1 cellular context compared by ENCODE assay signal in genomic region chr5:111404270-111404769, GRCh38.
TF ChIP-seq lines count a peak whose summit lies in the region.

No MANE protein-coding gene starts in this region.

TF ChIP-seq in HepG2, 621 proteins besides CTCF, POLR2A, EP300 and RAD21 (continued from another document and continues in another):
- TF ChIP-seq, protein P1, sequence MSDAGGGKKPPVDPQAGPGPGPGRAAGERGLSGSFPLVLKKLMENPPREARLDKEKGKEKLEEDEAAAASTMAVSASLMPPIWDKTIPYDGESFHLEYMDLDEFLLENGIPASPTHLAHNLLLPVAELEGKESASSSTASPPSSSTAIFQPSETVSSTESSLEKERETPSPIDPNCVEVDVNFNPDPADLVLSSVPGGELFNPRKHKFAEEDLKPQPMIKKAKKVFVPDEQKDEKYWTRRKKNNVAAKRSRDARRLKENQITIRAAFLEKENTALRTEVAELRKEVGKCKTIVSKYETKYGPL (CRISPR knock-in tag; IDR thresholded peaks at IDR 0.05), result no peak
- TF ChIP-seq ATF7-NPFF (CRISPR knock-in tag; IDR thresholded peaks at IDR 0.05; ENCODE audit: low read depth) (no peak), KLF11 (CRISPR knock-in tag; IDR thresholded peaks at IDR 0.05) (no peak), CHD4 (IDR thresholded peaks at IDR 0.05; ENCODE audit: borderline replicate concordance, low read length) (no peak), MEF2D (CRISPR knock-in tag; IDR thresholded peaks at IDR 0.05) (0 out of 2 replicates have a peak, but pooled peaks have one; percentile 32), NRL (CRISPR knock-in tag; IDR thresholded peaks at IDR 0.05; ENCODE audit: borderline replicate concordance) (no peak), HMG20B (CRISPR knock-in tag; conservative IDR thresholded peaks at IDR 0.05) (peak; percentile 72), ZNF335 (CRISPR knock-in tag; IDR thresholded peaks at IDR 0.05) (no peak), SRY (CRISPR knock-in tag; IDR thresholded peaks at IDR 0.05) (no peak), HHEX (CRISPR knock-in tag; IDR thresholded peaks at IDR 0.05) (0 out of 2 replicates have a peak, but pooled peaks have one; percentile 6), ZNF432 (CRISPR knock-in tag; IDR thresholded peaks at IDR 0.05; ENCODE audit: borderline replicate concordance) (no peak), KDM1A (CRISPR knock-in tag; IDR thresholded peaks at IDR 0.05) (no peak), ZBTB7A (CRISPR knock-in tag; IDR thresholded peaks at IDR 0.05) (peak; percentile 35; the same call in 1 of the 2 replicates), SOX13 (IDR thresholded peaks at IDR 0.05) (no peak), SOX13 (CRISPR knock-in tag; conservative IDR thresholded peaks at IDR 0.05 in 1 of 2, IDR thresholded peaks at IDR 0.05 in 1 of 2) (peak in 1 of 2 experiments; percentile 74; a peak in 2 of 4 replicates), BCL3 (CRISPR knock-in tag; IDR thresholded peaks at IDR 0.05) (no peak), RBFOX2 (IDR thresholded peaks at IDR 0.05; ENCODE audit: low read depth, low read length) (no peak), ZNF547 (CRISPR knock-in tag; IDR thresholded peaks at IDR 0.05) (no peak), TCF12 (IDR thresholded peaks at IDR 0.05) (no peak), TCF12 (CRISPR knock-in tag; IDR thresholded peaks at IDR 0.05) (no peak), FOXJ3 (CRISPR knock-in tag; IDR thresholded peaks at IDR 0.05; ENCODE audit: borderline replicate concordance) (peak; percentile 87; the same call in 1 of the 2 replicates), NR2F1 (CRISPR knock-in tag; IDR thresholded peaks at IDR 0.05) (0 out of 4 replicates have a peak, but pooled peaks of 1 of the 2 experiments have one; percentile 29), PBX2 (CRISPR knock-in tag; IDR thresholded peaks at IDR 0.05) (no peak), ARNT2 (CRISPR knock-in tag; IDR thresholded peaks at IDR 0.05; ENCODE audit: low read depth) (no peak), JUNB (CRISPR knock-in tag; IDR thresholded peaks at IDR 0.05; ENCODE audit: borderline replicate concordance) (no peak), SAP130 (CRISPR knock-in tag; IDR thresholded peaks at IDR 0.05; ENCODE audit: low read depth) (peak; percentile 30; the same call in 1 of the 2 replicates), RARG (CRISPR knock-in tag; IDR thresholded peaks at IDR 0.05; ENCODE audit: low read depth) (no peak), ZNF720 (CRISPR knock-in tag; IDR thresholded peaks at IDR 0.05) (no peak), ZNF644 (CRISPR knock-in tag; IDR thresholded peaks at IDR 0.05; ENCODE audit: low read depth) (0 out of 2 replicates have a peak, but pooled peaks have one; percentile 52), ZXDC (CRISPR knock-in tag; IDR thresholded peaks at IDR 0.05) (no peak), ZSCAN22 (CRISPR knock-in tag; IDR thresholded peaks at IDR 0.05) (no peak), ATF2 (CRISPR knock-in tag; IDR thresholded peaks at IDR 0.05) (peak; percentile 67; the same call in 1 of the 2 replicates), FOSL2 (CRISPR knock-in tag; IDR thresholded peaks at IDR 0.05) (peak; percentile 41; the same call in 1 of the 2 replicates), HNF4A (CRISPR knock-in tag; IDR thresholded peaks at IDR 0.05) (peak; percentile 76), XRCC5 (optimal IDR thresholded peaks at IDR 0.05; ENCODE audit: low read length) (no peak), CBFB (CRISPR knock-in tag; IDR thresholded peaks at IDR 0.05) (no peak), RAD51 (IDR thresholded peaks at IDR 0.05; ENCODE audit: borderline replicate concordance) (no peak), KLF9 (CRISPR knock-in tag; IDR thresholded peaks at IDR 0.05; ENCODE audit: low read depth) (no peak), ZGPAT (CRISPR knock-in tag; IDR thresholded peaks at IDR 0.05) (peak; percentile 52; the same call in 1 of the 2 replicates), NFIC (IDR thresholded peaks at IDR 0.05; ENCODE audit: low read length) (0 out of 2 replicates have a peak, but pooled peaks have one; percentile 44), FOXA3 (CRISPR knock-in tag; IDR thresholded peaks at IDR 0.05) (peak; percentile 77)
- TF ChIP-seq, protein P2, sequence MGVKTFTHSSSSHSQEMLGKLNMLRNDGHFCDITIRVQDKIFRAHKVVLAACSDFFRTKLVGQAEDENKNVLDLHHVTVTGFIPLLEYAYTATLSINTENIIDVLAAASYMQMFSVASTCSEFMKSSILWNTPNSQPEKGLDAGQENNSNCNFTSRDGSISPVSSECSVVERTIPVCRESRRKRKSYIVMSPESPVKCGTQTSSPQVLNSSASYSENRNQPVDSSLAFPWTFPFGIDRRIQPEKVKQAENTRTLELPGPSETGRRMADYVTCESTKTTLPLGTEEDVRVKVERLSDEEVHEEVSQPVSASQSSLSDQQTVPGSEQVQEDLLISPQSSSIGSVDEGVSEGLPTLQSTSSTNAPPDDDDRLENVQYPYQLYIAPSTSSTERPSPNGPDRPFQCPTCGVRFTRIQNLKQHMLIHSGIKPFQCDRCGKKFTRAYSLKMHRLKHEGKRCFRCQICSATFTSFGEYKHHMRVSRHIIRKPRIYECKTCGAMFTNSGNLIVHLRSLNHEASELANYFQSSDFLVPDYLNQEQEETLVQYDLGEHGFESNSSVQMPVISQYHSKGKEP (CRISPR knock-in tag; IDR thresholded peaks at IDR 0.05), result no peak
- TF ChIP-seq, protein P3, sequence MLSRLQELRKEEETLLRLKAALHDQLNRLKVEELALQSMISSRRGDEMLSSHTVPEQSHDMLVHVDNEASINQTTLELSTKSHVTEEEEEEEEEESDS (CRISPR knock-in tag; IDR thresholded peaks at IDR 0.05; ENCODE audit: borderline replicate concordance), result no peak
- TF ChIP-seq, protein P4, sequence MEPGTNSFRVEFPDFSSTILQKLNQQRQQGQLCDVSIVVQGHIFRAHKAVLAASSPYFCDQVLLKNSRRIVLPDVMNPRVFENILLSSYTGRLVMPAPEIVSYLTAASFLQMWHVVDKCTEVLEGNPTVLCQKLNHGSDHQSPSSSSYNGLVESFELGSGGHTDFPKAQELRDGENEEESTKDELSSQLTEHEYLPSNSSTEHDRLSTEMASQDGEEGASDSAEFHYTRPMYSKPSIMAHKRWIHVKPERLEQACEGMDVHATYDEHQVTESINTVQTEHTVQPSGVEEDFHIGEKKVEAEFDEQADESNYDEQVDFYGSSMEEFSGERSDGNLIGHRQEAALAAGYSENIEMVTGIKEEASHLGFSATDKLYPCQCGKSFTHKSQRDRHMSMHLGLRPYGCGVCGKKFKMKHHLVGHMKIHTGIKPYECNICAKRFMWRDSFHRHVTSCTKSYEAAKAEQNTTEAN (CRISPR knock-in tag; conservative IDR thresholded peaks at IDR 0.05), result no peak
- TF ChIP-seq, protein P5, sequence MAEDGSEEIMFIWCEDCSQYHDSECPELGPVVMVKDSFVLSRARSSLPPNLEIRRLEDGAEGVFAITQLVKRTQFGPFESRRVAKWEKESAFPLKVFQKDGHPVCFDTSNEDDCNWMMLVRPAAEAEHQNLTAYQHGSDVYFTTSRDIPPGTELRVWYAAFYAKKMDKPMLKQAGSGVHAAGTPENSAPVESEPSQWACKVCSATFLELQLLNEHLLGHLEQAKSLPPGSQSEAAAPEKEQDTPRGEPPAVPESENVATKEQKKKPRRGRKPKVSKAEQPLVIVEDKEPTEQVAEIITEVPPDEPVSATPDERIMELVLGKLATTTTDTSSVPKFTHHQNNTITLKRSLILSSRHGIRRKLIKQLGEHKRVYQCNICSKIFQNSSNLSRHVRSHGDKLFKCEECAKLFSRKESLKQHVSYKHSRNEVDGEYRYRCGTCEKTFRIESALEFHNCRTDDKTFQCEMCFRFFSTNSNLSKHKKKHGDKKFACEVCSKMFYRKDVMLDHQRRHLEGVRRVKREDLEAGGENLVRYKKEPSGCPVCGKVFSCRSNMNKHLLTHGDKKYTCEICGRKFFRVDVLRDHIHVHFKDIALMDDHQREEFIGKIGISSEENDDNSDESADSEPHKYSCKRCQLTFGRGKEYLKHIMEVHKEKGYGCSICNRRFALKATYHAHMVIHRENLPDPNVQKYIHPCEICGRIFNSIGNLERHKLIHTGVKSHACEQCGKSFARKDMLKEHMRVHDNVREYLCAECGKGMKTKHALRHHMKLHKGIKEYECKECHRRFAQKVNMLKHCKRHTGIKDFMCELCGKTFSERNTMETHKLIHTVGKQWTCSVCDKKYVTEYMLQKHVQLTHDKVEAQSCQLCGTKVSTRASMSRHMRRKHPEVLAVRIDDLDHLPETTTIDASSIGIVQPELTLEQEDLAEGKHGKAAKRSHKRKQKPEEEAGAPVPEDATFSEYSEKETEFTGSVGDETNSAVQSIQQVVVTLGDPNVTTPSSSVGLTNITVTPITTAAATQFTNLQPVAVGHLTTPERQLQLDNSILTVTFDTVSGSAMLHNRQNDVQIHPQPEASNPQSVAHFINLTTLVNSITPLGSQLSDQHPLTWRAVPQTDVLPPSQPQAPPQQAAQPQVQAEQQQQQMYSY (CRISPR knock-in tag; IDR thresholded peaks at IDR 0.05), result no peak
